22 cellular contexts compared by ENCODE assay signal in genomic region chr16:51125992-51126391, GRCh38. TPM values are rescaled to one million over a fixed set of nuclear protein-coding genes. Genes with fewer than 3 reads are reported as not detected.
A peak's percentile ranks its signal among the peaks of the same experiment; 100 is the strongest.
DNase-seq lines count a peak whose midpoint lies in the region; ATAC-seq, FAIRE-seq and TF ChIP-seq lines count a peak whose summit lies in the region.
"Had no signal": no experiment of that assay in that cellular context is flagged by ENCODE, and none has a peak within 500 bp of the region (broad histone marks: within the 10 kb centered on the region; RNA-seq: fewer than 3 reads in every experiment).

No MANE protein-coding gene starts in this region.

- H3K36me3 ChIP-seq in H1 (ENCODE audit: control insufficient read depth in 2 of 4, insufficient read depth in 4 of 4, low read length in 3 of 4) (no peaks in the 10 kb centered on the region), HepG2 (replicated peaks in 1 of 2; ENCODE audit: control insufficient read depth in 1 of 2, insufficient read depth in 2 of 2, low read length in 2 of 2) (no peaks in the 10 kb centered on the region)
- H3K36me3 ChIP-seq: BLaER1 had no signal

- no peaks in the 10 kb centered on the region for H3K23me2 ChIP-seq in H9 (ENCODE audit: insufficient read length, low read depth, low read length, poor library complexity, severe bottlenecking)
- no peaks in the 10 kb centered on the region; the same call in 1 of the 2 replicates for H3K23me2 ChIP-seq in H1 (ENCODE audit: low read depth, low read length)

- DNase-seq in H9 (no peak), H1 (ENCODE audit: low read depth in 1 of 2, low spot score in 2 of 2) (peak in 1 of 2 experiments; percentile 44), HepG2 (ENCODE audit: low spot score) (no peak), type B pancreatic cell (ENCODE audit: extremely low spot score, unreplicated experiment) (no peak), GM20000 (ENCODE audit: low spot score) (no peak), foreskin keratinocyte (no peak), substantia nigra (lab: John Stamatoyannopoulos, UW) (no peak)
- DNase-seq: ACHN; Caco-2; CD4-positive, alpha-beta T cell; DMS 273 treated with DMSO at 0.1 percent for 48 hours; DMS79 treated with DMSO at 0.1 percent for 48 hours; KG1; NCI-H1105; NCI-H146; NCI-H2029 treated with DMSO at 0.1 percent for 48 hours; NCI-H2171 treated with DMSO at 0.1 percent for 48 hours; NCI-H524 treated with DMSO at 0.1 percent for 48 hours; SHP77 had no signal

- POLR2A ChIA-PET in H1 (lab: Charles Lee; ENCODE audit: partially characterized antibody) = no interaction called here
- POLR2A ChIA-PET in HepG2 (lab: Yijun Ruan, JAX) = interaction anchor here (1.1 to 1.4 kb wide), 2 partner anchors 22 to 24 kb away, joined by 3 read pairs; no protein-coding TSS in a partner anchor

- peaks cover 45 to 47% of the 10 kb centered on the region in 2 experiments for H3K4me1 Mint-ChIP-seq in H9
- peaks cover 21% of the 10 kb centered on the region for H3K4me1 Mint-ChIP-seq in type B pancreatic cell (ENCODE audit: unreplicated experiment)

- TF ChIP-seq CTCF in H9 (conservative IDR thresholded peaks at IDR 0.05) (peak; percentile 50), H1 (IDR thresholded peaks at IDR 0.05; ENCODE audit: control extremely low read depth in 1 of 3, insufficient read depth in 1 of 3, low read depth in 1 of 3, low read length in 3 of 3) (peak; percentile 21 to 57 (median 47); a peak in 3 of 4 replicates), HepG2 (CRISPR knock-in tag; IDR thresholded peaks at IDR 0.05) (0 out of 2 replicates have a peak, but pooled peaks have one; percentile 4), type B pancreatic cell (conservative IDR thresholded peaks at IDR 0.05) (peak; percentile 47), GM20000 (IDR thresholded peaks at IDR 0.05; ENCODE audit: extremely low read depth, missing control alignments) (no peak), foreskin keratinocyte (conservative IDR thresholded peaks at IDR 0.05) (no peak)

- H3K9me3 ChIP-seq in H9 (ENCODE audit: control insufficient read depth, low read depth, low read length) (no peaks in the 10 kb centered on the region), H1 (ENCODE audit: insufficient read depth in 2 of 2, low read depth in 1 of 2, low read length in 1 of 2) (no peaks in the 10 kb centered on the region), HepG2 (ENCODE audit: low read length) (no peaks in the 10 kb centered on the region)
- H3K9me3 ChIP-seq: BLaER1, Caco-2 had no signal

- ATAC-seq in HepG2 (peak; percentile 66), foreskin keratinocyte (no peak)

- no peaks in the 10 kb centered on the region for H3K9me3 Mint-ChIP-seq in H9
- H3K9me3 Mint-ChIP-seq in type B pancreatic cell = no peaks in the 10 kb centered on the region
- H3K9me3 Mint-ChIP-seq: CD4-positive, alpha-beta T cell had no signal

- H3K27ac ChIP-seq in H9 (ENCODE audit: insufficient read length, low read depth, low read length) = no peak overlapping the region
- no peak overlapping the region for H3K27ac ChIP-seq in H1 (ENCODE audit: low read depth, low read length)
- no peak overlapping the region for H3K27ac ChIP-seq in HepG2 (ENCODE audit: extremely low read length, insufficient read depth, low read length)
- H3K27ac ChIP-seq in foreskin keratinocyte = no peak overlapping the region
- H3K27ac ChIP-seq in substantia nigra (ENCODE audit: low read depth, low read length, poor library complexity, severe bottlenecking) = no peak overlapping the region
- H3K27ac ChIP-seq: BLaER1 had no signal

- H4K8ac ChIP-seq in H9 (replicated peaks; ENCODE audit: insufficient read length, low read depth, low read length) = no peak overlapping the region
- no peak overlapping the region for H4K8ac ChIP-seq in H1 (ENCODE audit: extremely low read depth, insufficient read depth, low read length)

- H3K4me3 ChIP-seq in H1 (ENCODE audit: extremely low read depth in 1 of 4, insufficient read depth in 2 of 4, low read depth in 3 of 4, low read length in 4 of 4) (no peak overlapping the region), HepG2 (replicated peaks in 1 of 3; ENCODE audit: insufficient read depth in 1 of 3, low read depth in 2 of 3, low read length in 3 of 3) (no peak overlapping the region)
- H3K4me3 ChIP-seq: BLaER1 had no signal

- H3K4me3 Mint-ChIP-seq in H9 = no peak overlapping the region
- H3K4me3 Mint-ChIP-seq in type B pancreatic cell = no peak overlapping the region
- H3K4me3 Mint-ChIP-seq: CD4-positive, alpha-beta T cell had no signal

- TF ChIP-seq POLR2A in H1 (IDR thresholded peaks at IDR 0.05; ENCODE audit: control extremely low read depth in 1 of 2, low read depth in 2 of 2, low read length in 2 of 2) (no peak), HepG2 (IDR thresholded peaks at IDR 0.05; ENCODE audit: insufficient read depth in 1 of 2, low read depth in 2 of 2, low read length in 2 of 2) (no peak)

- BruUV-seq in HepG2 (replicated peaks; lab: Mats Ljungman, UMichigan) = no TSS peak

- H4K5ac ChIP-seq in H9 (ENCODE audit: insufficient read length, low read depth, low read length) (no peak overlapping the region), H1 (ENCODE audit: insufficient read length, low read depth, low read length) (no peak overlapping the region)

- in situ Hi-C loops in HepG2 (cut with HindIII; ENCODE audit: extremely low pct_ligation_motif_present, low pct_unique_long_range_greater_than_20kb) = no loop called here

- H3K18ac ChIP-seq in H9 (ENCODE audit: insufficient read length, low read depth, low read length) = no peak overlapping the region
- H3K18ac ChIP-seq in H1 (ENCODE audit: extremely low read depth, low read length) = no peak overlapping the region

- H3K27me3 ChIP-seq in H9 (ENCODE audit: insufficient read depth, low read length) (no peaks in the 10 kb centered on the region), H1 (replicated peaks in 1 of 4; ENCODE audit: control insufficient read depth in 3 of 4, extremely low read depth in 1 of 4, insufficient read depth in 3 of 4, low read length in 3 of 4) (no peaks in the 10 kb centered on the region; a peak in 1 of 7 replicates), HepG2 (ENCODE audit: control insufficient read depth in 1 of 2, insufficient read depth in 2 of 2, low read length in 2 of 2) (no peaks in the 10 kb centered on the region), foreskin keratinocyte (no peaks in the 10 kb centered on the region)
- H3K27me3 ChIP-seq: BLaER1 had no signal

- H2BK5ac ChIP-seq in H9 (ENCODE audit: insufficient read length, low read length) (no peak overlapping the region), H1 (ENCODE audit: low read depth, low read length) (no peak overlapping the region)

- no peak overlapping the region for H2AFZ ChIP-seq in H9 (ENCODE audit: low read length)
- H2AFZ ChIP-seq in H1 (ENCODE audit: low read length) = no peak overlapping the region; the same call in 1 of the 2 replicates
- no peak overlapping the region for H2AFZ ChIP-seq in HepG2 (ENCODE audit: low read length)

- H4K91ac ChIP-seq in H9 (ENCODE audit: insufficient read length, low read depth, low read length) (no peak overlapping the region), H1 (replicated peaks; ENCODE audit: insufficient read length, low read length) (no peak overlapping the region)

- H2BK12ac ChIP-seq in H9 (ENCODE audit: insufficient read length, low read depth, low read length) = no peak overlapping the region
- no peak overlapping the region for H2BK12ac ChIP-seq in H1 (ENCODE audit: low read depth, low read length)

- H3K27me3 Mint-ChIP-seq in H9 (ENCODE audit: low read depth) (peaks cover 5% of the 10 kb centered on the region), type B pancreatic cell (peaks cover 34% of the 10 kb centered on the region)

- H3K56ac ChIP-seq in H9 (ENCODE audit: insufficient read length, low read depth, low read length) (no peak overlapping the region), H1 (replicated peaks; ENCODE audit: insufficient read length, low read depth, low read length) (no peak overlapping the region)

- no peak overlapping the region for H2AK5ac ChIP-seq in H9 (ENCODE audit: insufficient read length, low read length)
- no peak overlapping the region for H2AK5ac ChIP-seq in H1 (ENCODE audit: low read depth, low read length)

- intact Hi-C loops in HepG2 (cut with micrococcal nuclease; ENCODE audit: unreplicated experiment) = no loop called here

- no peak overlapping the region for H3T11ph ChIP-seq in H9 (ENCODE audit: low read length)

- H3K4me1 ChIP-seq in H9 (ENCODE audit: insufficient read depth, low read length) = peaks cover 2% of the 10 kb centered on the region; the same call in 1 of the 2 replicates
- peaks cover 3 to 15% (median 10%) of the 10 kb centered on the region in 4 experiments for H3K4me1 ChIP-seq in H1 (replicated peaks in 1 of 4; ENCODE audit: control insufficient read depth in 3 of 4, insufficient read depth in 4 of 4, low read length in 3 of 4)
- peaks cover 59% of the 10 kb centered on the region for H3K4me1 ChIP-seq in HepG2 (ENCODE audit: insufficient read depth, low read length)
- H3K4me1 ChIP-seq in foreskin keratinocyte = no peaks in the 10 kb centered on the region

- H3K4ac ChIP-seq in H9 (ENCODE audit: low read depth, low read length) = no peak overlapping the region
- no peak overlapping the region for H3K4ac ChIP-seq in H1 (replicated peaks; ENCODE audit: insufficient read length, low read depth, low read length)

- no peak overlapping the region for H2BK15ac ChIP-seq in H9 (ENCODE audit: low read depth, low read length)
- no peak overlapping the region for H2BK15ac ChIP-seq in H1 (ENCODE audit: low read length)

- H3K36me3 Mint-ChIP-seq in H9 (ENCODE audit: insufficient read depth in 1 of 3, low read depth in 3 of 3) (no peaks in the 10 kb centered on the region), type B pancreatic cell (no peaks in the 10 kb centered on the region)

- H2BK20ac ChIP-seq in H9 (ENCODE audit: low read depth, low read length, poor library complexity, severe bottlenecking) = no peak overlapping the region
- no peak overlapping the region for H2BK20ac ChIP-seq in H1 (ENCODE audit: low read length)

- no peak overlapping the region for H3K4me2 ChIP-seq in H9 (ENCODE audit: insufficient read depth, insufficient read length, low read length)
- H3K4me2 ChIP-seq in H1 (ENCODE audit: insufficient read depth in 1 of 2, low read depth in 2 of 2, low read length in 2 of 2) = no peak overlapping the region
- H3K4me2 ChIP-seq in HepG2 (ENCODE audit: low read depth, low read length) = no peak overlapping the region
- H3K4me2 ChIP-seq: BLaER1 had no signal

- no peak for FAIRE-seq in H1 (lab: Jason Lieb, UNC)
- no peak for FAIRE-seq in HepG2 (lab: Jason Lieb, UNC)
- FAIRE-seq: GM18507 had no signal

- H3K14ac ChIP-seq in H9 (ENCODE audit: insufficient read depth, low read length) (no peak overlapping the region), H1 (ENCODE audit: insufficient read length) (no peak overlapping the region)

- H3K9ac ChIP-seq in H9 (ENCODE audit: extremely low read depth, insufficient read length, low read length) (no peak overlapping the region), H1 (replicated peaks in 1 of 4; ENCODE audit: extremely low read depth in 1 of 4, low read depth in 3 of 4, low read length in 3 of 4) (no peak overlapping the region), HepG2 (ENCODE audit: insufficient read depth, low read depth, low read length) (no peak overlapping the region)
- H3K9ac ChIP-seq: BLaER1 had no signal

- H3K23ac ChIP-seq in H9 (ENCODE audit: insufficient read length, low read depth, low read length) (no peak overlapping the region), H1 (ENCODE audit: insufficient read length) (no peak overlapping the region)

- H3K79me2 ChIP-seq in H9 (ENCODE audit: insufficient read depth, low read length) (no peaks in the 10 kb centered on the region), H1 (ENCODE audit: control insufficient read depth in 1 of 2, insufficient read depth in 2 of 2, low read length in 2 of 2) (no peaks in the 10 kb centered on the region), HepG2 (ENCODE audit: insufficient read depth, low read length) (no peaks in the 10 kb centered on the region)

- H3K79me1 ChIP-seq in H9 (ENCODE audit: insufficient read depth, low read depth, low read length, poor library complexity, severe bottlenecking) (no peaks in the 10 kb centered on the region), H1 (ENCODE audit: low read depth, low read length) (no peaks in the 10 kb centered on the region)

- H4K20me1 ChIP-seq in H9 (ENCODE audit: control insufficient read depth, insufficient read depth, insufficient read length) (no peaks in the 10 kb centered on the region), H1 (replicated peaks in 1 of 2; ENCODE audit: control insufficient read depth in 1 of 2, insufficient read depth in 2 of 2, low read length in 2 of 2) (no peaks in the 10 kb centered on the region), HepG2 (ENCODE audit: insufficient read depth, low read length) (no peaks in the 10 kb centered on the region)
- H4K20me1 ChIP-seq: BLaER1 had no signal

- no CpG with 5 or more reads among the region's 5 CpGs for WGBS in H9 (ENCODE audit: extremely low coverage, insufficient read length, low lambda C conversion rate)
- WGBS in H1 (ENCODE audit: extremely low coverage in 1 of 2, insufficient coverage in 1 of 2, insufficient read length in 1 of 2, insufficient replicate concordance in 2 of 2, low coverage in 1 of 2, low lambda C conversion rate in 2 of 2, missing lambda C conversion rate in 1 of 2), 2 experiments = 82% methylated on average over 5 of the region's 5 CpGs; no CpG with 5 or more reads in 1 of the 2 experiments
- 73% methylated on average over 5 of the region's 5 CpGs for WGBS in HepG2 (ENCODE audit: low lambda C conversion rate)

- CTCF ChIA-PET in H1 (lab: Charles Lee; ENCODE audit: partially characterized antibody) = interaction anchor here (0.6 to 1.7 kb wide), 17 partner anchors 7 to 636 kb away, joined by 3 to 9 read pairs (median 3); no protein-coding TSS in a partner anchor
- CTCF ChIA-PET in HepG2 (lab: Yijun Ruan, JAX; ENCODE audit: low intra/inter-chr PET ratio, low total read pairs) = no interaction called here

- no peak overlapping the region for H3K27ac Mint-ChIP-seq in H9
- H3K27ac Mint-ChIP-seq in type B pancreatic cell = no peak overlapping the region
- H3K27ac Mint-ChIP-seq: CD4-positive, alpha-beta T cell had no signal

- H2BK120ac ChIP-seq in H9 (ENCODE audit: low read depth, low read length, poor library complexity, severe bottlenecking) (no peak overlapping the region), H1 (replicated peaks; ENCODE audit: low read depth, low read length) (no peak overlapping the region)

- TF ChIP-seq EP300 in H1 (IDR thresholded peaks at IDR 0.05; ENCODE audit: borderline replicate concordance in 1 of 2, low read depth in 2 of 2, low read length in 2 of 2) (no peak), HepG2 (IDR thresholded peaks at IDR 0.05; ENCODE audit: low read depth in 2 of 2, low read length in 2 of 2) (no peak), HepG2 (CRISPR knock-in tag; IDR thresholded peaks at IDR 0.05; ENCODE audit: borderline replicate concordance) (no peak)

- TF ChIP-seq RAD21 in H1 (IDR thresholded peaks at IDR 0.05 in 1 of 2, conservative IDR thresholded peaks at IDR 0.05 in 1 of 2; ENCODE audit: low read depth in 2 of 2, low read length in 2 of 2) = peak; percentile 33 to 37
- no peak for TF ChIP-seq RAD21 in HepG2 (CRISPR knock-in tag; IDR thresholded peaks at IDR 0.05)

RNA-seq across cellular contexts. Expression of gene SALL1, which starts 25.1 kb away (rescaled TPM):
- total RNA-seq in H9 (2021) (87.6 and 101 TPM in 2 replicates), HepG2 (2016; rRNA removed; fragmentation: Illumina TruSeq; extraction: Trizol) (12.3 and 18.5 TPM in 2 replicates), type B pancreatic cell (ENCODE audit: low replicate concordance) (8.0 and 27.0 TPM in 2 replicates), foreskin keratinocyte (not detected in 2 replicates)
- 54.3 and 56.8 TPM in 2 replicates for total RNA-seq in H1 (2021; fragmentation: NEBNext Ultra II Directional; extraction: Animal tissue kit (Norgen Biotek cat#: 25700))
- polyA plus RNA-seq in H1 (2011; rRNA removed) (33.7 and 40.5 TPM in 2 replicates), HepG2 (2011; rRNA removed) (5.9 and 6.6 TPM in 2 replicates), foreskin keratinocyte (not detected in 2 replicates)
- polyA plus RNA-seq in H1 (2011; cell fraction: cytosol; rRNA removed) = 29.6 TPM
- polyA plus RNA-seq in H1 (2011; cell fraction: nucleus; rRNA removed) = 55.1 TPM
- 44.6 to 47.3 TPM (median 46.1 TPM) in 4 replicates for polyA plus RNA-seq in H1 (2012, experiment 1 of 2)
- polyA plus RNA-seq in H1 (2012, experiment 2 of 2) = 9.7 TPM
- polyA plus RNA-seq in H1 (2013, experiment 1 of 2) = 31.3 TPM
- polyA plus RNA-seq in H1 (2013, experiment 2 of 2) = 31.7 TPM
- 39.5 and 43.2 TPM in 2 replicates for polyA minus RNA-seq in H1 (2011; rRNA and poly(A)+ RNA removed)
- polyA minus RNA-seq in H1 (2011; cell fraction: cytosol; rRNA and poly(A)+ RNA removed) = 29.9 TPM
- 19.5 TPM for polyA minus RNA-seq in H1 (2011; cell fraction: nucleus; rRNA and poly(A)+ RNA removed)
- total RNA-seq in HepG2 (2016; cell fraction: cytosol; rRNA removed; fragmentation: Illumina TruSeq; extraction: Trizol; ENCODE audit: low read depth) = 3.8 and 4.7 TPM in 2 replicates
- total RNA-seq in HepG2 (2016; cell fraction: insoluble cytoplasmic fraction; rRNA removed; fragmentation: Illumina TruSeq; extraction: Trizol) = 12.7 and 13.5 TPM in 2 replicates
- 12.7 and 14.2 TPM in 2 replicates for total RNA-seq in HepG2 (2016; cell fraction: membrane; rRNA removed; fragmentation: Illumina TruSeq; extraction: Trizol)
- total RNA-seq in HepG2 (2016; cell fraction: nucleus; rRNA removed; fragmentation: Illumina TruSeq; extraction: Trizol) = 12.5 and 15.2 TPM in 2 replicates
- polyA plus RNA-seq in HepG2 (2011; cell fraction: cytosol; rRNA removed) = 3.8 and 4.0 TPM in 2 replicates
- 7.7 TPM in 2 replicates for polyA plus RNA-seq in HepG2 (2011; cell fraction: nucleus; rRNA removed)
- 6.2 and 6.9 TPM in 2 replicates for polyA plus RNA-seq in HepG2 (2012)
- 2.3 and 3.0 TPM in 2 replicates for polyA plus RNA-seq in HepG2 (2016; cell fraction: cytosol; fragmentation: Illumina TruSeq; extraction: Trizol; ENCODE audit: low read depth)
- polyA plus RNA-seq in HepG2 (2016; cell fraction: insoluble cytoplasmic fraction; fragmentation: Illumina TruSeq; extraction: Trizol; ENCODE audit: low read depth) = 16.0 and 21.0 TPM in 2 replicates
- polyA plus RNA-seq in HepG2 (2016; cell fraction: membrane; fragmentation: Illumina TruSeq; extraction: Trizol; ENCODE audit: low read depth) = 8.5 and 9.6 TPM in 2 replicates
- polyA plus RNA-seq in HepG2 (2016; cell fraction: nucleus; fragmentation: Illumina TruSeq; extraction: Trizol; ENCODE audit: insufficient read depth, low read depth) = 30.9 and 34.8 TPM in 2 replicates
- polyA minus RNA-seq in HepG2 (2011; rRNA and poly(A)+ RNA removed; ENCODE audit: low replicate concordance) = 0.02 and 5.6 TPM in 2 replicates
- polyA minus RNA-seq in HepG2 (2011; cell fraction: cytosol; rRNA and poly(A)+ RNA removed) = 3.4 and 4.2 TPM in 2 replicates
- polyA minus RNA-seq in HepG2 (2011; cell fraction: nucleus; rRNA and poly(A)+ RNA removed) = 4.0 and 4.2 TPM in 2 replicates
- total RNA-seq: Caco-2; CD4-positive, alpha-beta T cell; OCI-LY7 had no signal

Comparison
In these comparisons a context has a peak if more than half of its experiments do, and no peak if none do; other contexts are left out.
1. CTCF ChIP-seq: peak in H9 (single experiment), H1 (3 of 3), HepG2 (single experiment) and type B pancreatic cell (single experiment); none in GM20000 (single experiment) and foreskin keratinocyte (single experiment).